In the genomic region with DNA sequence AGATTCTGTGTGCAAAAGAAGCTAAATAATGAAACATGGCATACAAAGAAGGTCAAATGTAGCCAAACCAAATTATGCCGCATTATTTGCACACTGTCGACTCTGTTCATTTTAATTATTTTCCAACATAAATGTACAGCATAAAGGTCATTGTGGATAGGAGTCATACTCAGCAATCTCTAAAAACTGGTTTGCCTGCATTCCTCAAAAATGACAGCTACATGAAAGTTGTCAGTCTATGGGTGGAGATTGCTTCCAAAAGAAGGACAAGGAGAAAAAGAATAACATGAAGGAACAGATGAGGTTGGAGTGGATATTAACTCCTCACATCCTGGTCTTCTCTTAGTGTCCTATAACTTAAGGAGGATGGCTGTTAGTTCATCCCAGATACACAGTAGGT, we compare ENCODE assay signal across 25 cellular contexts.
A peak's percentile ranks its signal among the peaks of the same experiment; 100 is the strongest.
DNase-seq lines count a peak whose midpoint lies in the region; ATAC-seq and TF ChIP-seq lines count a peak whose summit lies in the region.
"Had no signal": no experiment of that assay in that cellular context is flagged by ENCODE, and none has a peak within 500 bp of the region (broad histone marks: within the 10 kb centered on the region; RNA-seq: fewer than 3 reads in every experiment).

No MANE protein-coding gene starts in this region.

- H3K4me1 ChIP-seq in foreskin keratinocyte: peaks cover 10% of the 10 kb centered on the region
- H3K4me1 ChIP-seq: right lobe of liver, SJSA1, tibial artery had no signal

- no peak for TF ChIP-seq CTCF in foreskin keratinocyte (conservative IDR thresholded peaks at IDR 0.05)

- DNase-seq in HPDE6-E6E7 (ENCODE audit: extremely low spot score): peak; percentile 61
- DNase-seq in NCI-H748 treated with DMSO at 0.1 percent for 48 hours (lab: John Stamatoyannopoulos, UW): peak; percentile 35
- DNase-seq in foreskin keratinocyte: peak; percentile 75 to 91
- DNase-seq in retina: peak; percentile 58
- no peak for DNase-seq in stimulated activated naive CD4-positive, alpha-beta T cell (lab: John Stamatoyannopoulos, UW)
- no peak for DNase-seq in activated CD4-positive, alpha-beta T cell treated with anti-CD3 and anti-CD28 coated beads for 1 hour
- DNase-seq: activated CD4-positive, alpha-beta T cell treated with anti-CD3 and anti-CD28 coated beads for 36 hours; activated CD8-positive, alpha-beta memory T cell treated with anti-CD3 and anti-CD28 coated beads for 24 hours; activated gamma-delta T cell; activated T-cell treated with anti-CD3 and anti-CD28 coated beads, Interleukin-2, amount 50 U/mL, for 1 hour; erythroblast; foreskin fibroblast; GOT3; NCI-H1048; NCI-H2029; nephron progenitor cell; pancreas; right lobe of liver; stimulated activated CD4-positive, alpha-beta T cell treated with anti-CD3 and anti-CD28 coated beads, Interleukin-15, amount 100 ng/mL, for 24 hours; stimulated activated naive CD8-positive, alpha-beta T cell treated with anti-CD3 and anti-CD28 coated beads, Interleukin-15, amount 100 ng/mL, for 72 hours; T-helper 1 cell; tibial artery had no signal

- ATAC-seq in foreskin keratinocyte (peak; percentile 97), GM19035 (IDR thresholded peaks at IDR 0.05; ENCODE audit: unreplicated experiment) (no peak)
- ATAC-seq: activated CD4-positive, alpha-beta T cell treated with anti-CD3 and anti-CD28 coated beads for 36 hours; Panc1; right lobe of liver; stimulated activated naive CD8-positive, alpha-beta T cell treated with anti-CD3 and anti-CD28 coated beads, Interleukin-15, amount 100 ng/mL, for 72 hours had no signal

- H3K27me3 ChIP-seq in foreskin keratinocyte: no peaks in the 10 kb centered on the region
- H3K27me3 ChIP-seq: pancreas, right lobe of liver, SJSA1, tibial artery had no signal

- H3K27ac ChIP-seq in foreskin keratinocyte: no peak overlapping the region
- H3K27ac ChIP-seq: pancreas, right lobe of liver, SJSA1, tibial artery had no signal

Comparison
In these comparisons a context has a peak if more than half of its experiments do, and no peak if none do; other contexts are left out.
1. DNase-seq: peak in HPDE6-E6E7 (single experiment), NCI-H748 treated with DMSO at 0.1 percent for 48 hours (single experiment), foreskin keratinocyte (2 of 2) and retina (single experiment); none in stimulated activated naive CD4-positive, alpha-beta T cell (0 of 6) and activated CD4-positive, alpha-beta T cell treated with anti-CD3 and anti-CD28 coated beads for 1 hour (single experiment).